Comparison of ENCODE assay signal across 8 cellular contexts in genomic region chr6:89830385-89830809, GRCh38. TPM values are rescaled to one million over a fixed set of nuclear protein-coding genes. Genes with fewer than 3 reads are reported as not detected.
DNase-seq lines count a peak whose midpoint lies in the region; TF ChIP-seq lines count a peak whose summit lies in the region.

No MANE protein-coding gene starts in this region.

- H3K23ac ChIP-seq in trophoblast cell (ENCODE audit: low read length): peak overlapping the region; percentile 40

- H3K79me2 ChIP-seq in trophoblast cell (ENCODE audit: control insufficient read depth, insufficient read depth, low read length, poor library complexity): peaks cover 6% of the 10 kb centered on the region

- peaks cover 4% of the 10 kb centered on the region for H3K27me3 Mint-ChIP-seq in endothelial cell (ENCODE audit: unreplicated experiment)

- H4K12ac ChIP-seq in trophoblast cell (ENCODE audit: low read depth, low read length): no peak overlapping the region

- peak overlapping the region; percentile 9 for H2BK5ac ChIP-seq in trophoblast cell (ENCODE audit: low read depth, low read length, poor library complexity)

- no CpG with 5 or more reads among the region's 8 CpGs for WGBS in trophoblast cell (ENCODE audit: extremely low coverage, insufficient coverage, insufficient read length)

- H3K4me3 ChIP-seq in trophoblast cell (ENCODE audit: low read depth, low read length): peak overlapping the region; percentile 66

- peaks cover 9% of the 10 kb centered on the region for H3K79me1 ChIP-seq in trophoblast cell (ENCODE audit: low read length)

- H3K9me3 ChIP-seq in trophoblast cell (ENCODE audit: insufficient read depth, low read depth, low read length): no peaks in the 10 kb centered on the region

- H3K27me3 ChIP-seq in trophoblast cell (ENCODE audit: insufficient read depth, low read length): no peaks in the 10 kb centered on the region

- peak overlapping the region; percentile 14 for H2BK120ac ChIP-seq in trophoblast cell (ENCODE audit: insufficient read depth, low read length, poor library complexity)

- no peak for TF ChIP-seq CTCF in endothelial cell (IDR thresholded peaks at IDR 0.05; ENCODE audit: unreplicated experiment)
- TF ChIP-seq CTCF in GM10248 (IDR thresholded peaks at IDR 0.05; ENCODE audit: control extremely low read depth, extremely low read depth, low read depth, missing control alignments): no peak

- H3K4ac ChIP-seq in trophoblast cell (ENCODE audit: low read depth, low read length): peak overlapping the region; percentile 87

- peak overlapping the region; percentile 9 for H3K14ac ChIP-seq in trophoblast cell (ENCODE audit: low read length)

- H2BK12ac ChIP-seq in trophoblast cell (ENCODE audit: low read length): no peak overlapping the region

- H3K4me1 Mint-ChIP-seq in endothelial cell (ENCODE audit: unreplicated experiment): peaks cover 15% of the 10 kb centered on the region

- peaks cover 6 to 7% of the 10 kb centered on the region in 2 experiments for H3K4me1 ChIP-seq in trophoblast cell (ENCODE audit: control insufficient read depth in 1 of 2, insufficient read depth in 2 of 2, low read length in 2 of 2)

- H3K27ac Mint-ChIP-seq in endothelial cell (ENCODE audit: unreplicated experiment): peak overlapping the region; percentile 72

- H3K36me3 Mint-ChIP-seq in endothelial cell (ENCODE audit: low read depth, unreplicated experiment): peaks cover 10% of the 10 kb centered on the region

- DNase-seq in G401 (ENCODE audit: low spot score): peak; percentile 4
- peak; percentile 5 for DNase-seq in NCI-H82 treated with DMSO at 0.1 percent for 48 hours (lab: John Stamatoyannopoulos, UW; ENCODE audit: unreplicated experiment)
- no peak for DNase-seq in endothelial cell (ENCODE audit: low spot score)
- DNase-seq in trophoblast cell: no peak
- DNase-seq in amniotic stem cell (lab: John Stamatoyannopoulos, UW): no peak
- DNase-seq in NCI-H446 (lab: John Stamatoyannopoulos, UW): no peak
- no peak for DNase-seq in NCI-H524 (lab: John Stamatoyannopoulos, UW)
- no peak for DNase-seq in GM10248 (ENCODE audit: extremely low spot score)

- peak overlapping the region; percentile 92 for H3K4me2 ChIP-seq in trophoblast cell (ENCODE audit: low read length)

- no peaks in the 10 kb centered on the region for H3K9me3 Mint-ChIP-seq in endothelial cell (ENCODE audit: unreplicated experiment)

- no peak overlapping the region for H3K27ac ChIP-seq in trophoblast cell (ENCODE audit: low read depth, low read length)

- peak overlapping the region; percentile 99 for H3K4me3 Mint-ChIP-seq in endothelial cell (ENCODE audit: unreplicated experiment)

- H3K36me3 ChIP-seq in trophoblast cell (ENCODE audit: control insufficient read depth in 1 of 2, insufficient read depth in 2 of 2, low read length in 2 of 2): peaks cover 4 to 10% of the 10 kb centered on the region in 2 experiments

- H3K18ac ChIP-seq in trophoblast cell (ENCODE audit: low read length): no peak overlapping the region

- CTCF ChIA-PET in GM10248 (lab: Yijun Ruan, JAX): interaction anchor here (1.9 kb wide), 1 partner anchor 10 kb away, joined by 4 read pairs; no protein-coding TSS in a partner anchor

- no peak overlapping the region for H2AFZ ChIP-seq in trophoblast cell (ENCODE audit: insufficient read depth, low read length, poor library complexity)

- H4K91ac ChIP-seq in trophoblast cell (ENCODE audit: low read depth, low read length): no peak overlapping the region

- H2AK5ac ChIP-seq in trophoblast cell (ENCODE audit: low read length): peak overlapping the region; percentile 26

- in situ Hi-C loops in G401 (cut with HindIII; ENCODE audit: low sequenced_read_pairs): no loop called here

- peak overlapping the region; percentile 93 for H3K9ac ChIP-seq in trophoblast cell (ENCODE audit: low read length)

- peak overlapping the region; percentile 62 for H4K8ac ChIP-seq in trophoblast cell (ENCODE audit: low read depth, low read length)

- POLR2A ChIA-PET in GM10248 (lab: Yijun Ruan, JAX): no interaction called here

RNA-seq across cellular contexts. Expression of gene CASP8AP2, which starts 0.7 kb away (rescaled TPM):
- 9.9 and 19.2 TPM in 2 replicates for total RNA-seq in G401 (2014; rRNA removed; shearing (Covaris generic))
- total RNA-seq in endothelial cell (ENCODE audit: unreplicated experiment): 19.2 TPM
- polyA plus RNA-seq in trophoblast cell (2013): 9.8 and 10.6 TPM in 2 replicates

RNA-seq across cellular contexts. Expression of gene MDN1, which starts 10.8 kb away (rescaled TPM):
- 12.4 and 12.7 TPM in 2 replicates for total RNA-seq in G401 (2014; rRNA removed; shearing (Covaris generic))
- total RNA-seq in endothelial cell (ENCODE audit: unreplicated experiment): 70.0 TPM
- 8.5 and 9.0 TPM in 2 replicates for polyA plus RNA-seq in trophoblast cell (2013)

Comparison
In these comparisons a context has a peak if more than half of its experiments do, and no peak if none do; other contexts are left out.
1. DNase-seq: peak in G401 (single experiment) and NCI-H82 treated with DMSO at 0.1 percent for 48 hours (single experiment); none in endothelial cell (single experiment), trophoblast cell (0 of 2), amniotic stem cell (single experiment), NCI-H446 (0 of 2), NCI-H524 (0 of 2) and GM10248 (single experiment).